In the genomic region with DNA sequence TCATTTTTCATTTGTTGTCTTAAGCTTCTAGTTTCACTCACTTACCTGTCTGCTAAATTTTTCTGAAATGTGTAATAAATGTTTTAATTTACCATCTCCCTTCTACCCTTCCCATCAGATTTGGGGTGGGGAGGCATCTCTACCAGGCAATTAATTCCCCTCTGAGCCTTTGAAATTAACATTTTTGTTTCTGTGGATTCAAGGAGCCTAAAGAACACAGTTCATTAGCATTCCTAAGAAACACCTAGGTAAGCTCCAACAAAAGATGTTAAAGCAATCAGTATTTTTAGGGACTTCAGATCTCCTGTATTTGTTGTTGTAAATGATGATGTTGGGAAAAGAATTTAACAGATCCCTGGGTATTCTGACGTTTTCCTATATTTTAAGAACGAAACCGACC, we compare ENCODE assay signal across 19 cellular contexts.
"Had no signal": no experiment of that assay in that cellular context is flagged by ENCODE, and none has a peak within 500 bp of the region (broad histone marks: within the 10 kb centered on the region; RNA-seq: fewer than 3 reads in every experiment).

No MANE protein-coding gene starts in this region.

- H3K27ac ChIP-seq: hepatocyte, tibial artery had no signal

- H3K4me3 Mint-ChIP-seq: activated CD4-positive, alpha-beta memory T cell treated with anti-CD3 and anti-CD28 coated beads, Interleukin-2, amount 10 ng/mL, durations not matched to agents 7 days and 5 days; natural killer cell treated with Interleukin-12 subunit alpha and Interleukin-12 subunit beta and Interleukin-15 and Interleukin-18, amount 100 ng/mL, for 72 hours; T-helper 2 cell treated with Interferon-gamma antibody and Interleukin-4, amounts not matched to agents 5 μg/mL and 100 μg/mL, for 36 hours had no signal

- DNase-seq: activated CD4-positive, alpha-beta memory T cell treated with anti-CD3 and anti-CD28 coated beads, Interleukin-2, amount 10 ng/mL, durations not matched to agents 7 days and 5 days; activated CD4-positive, alpha-beta T cell treated with anti-CD3 and anti-CD28 coated beads for 48 hours; activated CD4-positive, CD25-positive, alpha-beta regulatory T cell; activated effector memory CD4-positive, alpha-beta T cell treated with anti-CD3 and anti-CD28 coated beads, Interleukin-2, amount 50 U/mL, for 16 hours; activated naive CD4-positive, alpha-beta T cell treated with anti-CD3 and anti-CD28 coated beads, Interleukin-2, amount 50 U/mL, for 16 hours; activated T-cell treated with anti-CD3 and anti-CD28 coated beads, Interleukin-2, amount 50 U/mL, for 1 hour; amygdala; foreskin fibroblast; mesenchymal stem cell; occipital lobe; stimulated activated CD4-positive, alpha-beta T cell treated with anti-CD3 and anti-CD28 coated beads, Interleukin-2, amount 100 ng/mL, for 24 hours; stimulated activated naive CD8-positive, alpha-beta T cell treated with anti-CD3 and anti-CD28 coated beads, Interleukin-15, Interleukin-2, amounts not matched to agents 100 U/mL and 50 U/mL, for 24 hours; substantia nigra; tibial artery had no signal

- H3K9me3 ChIP-seq: right atrium auricular region, tibial artery had no signal

- H3K9me3 Mint-ChIP-seq: activated CD4-positive, alpha-beta memory T cell treated with anti-CD3 and anti-CD28 coated beads, Interleukin-2, amount 10 ng/mL, durations not matched to agents 7 days and 5 days; natural killer cell treated with Interleukin-12 subunit alpha and Interleukin-12 subunit beta and Interleukin-15 and Interleukin-18, amount 100 ng/mL, for 72 hours; T-helper 2 cell treated with Interferon-gamma antibody and Interleukin-4, amounts not matched to agents 5 μg/mL and 100 μg/mL, for 36 hours had no signal

- H3K27ac Mint-ChIP-seq: activated CD4-positive, alpha-beta memory T cell treated with anti-CD3 and anti-CD28 coated beads, Interleukin-2, amount 10 ng/mL, durations not matched to agents 7 days and 5 days; natural killer cell treated with Interleukin-12 subunit alpha and Interleukin-12 subunit beta and Interleukin-15 and Interleukin-18, amount 100 ng/mL, for 72 hours; T-helper 2 cell treated with Interferon-gamma antibody and Interleukin-4, amounts not matched to agents 5 μg/mL and 100 μg/mL, for 36 hours had no signal

- H3K27me3 ChIP-seq: hepatocyte, right atrium auricular region, tibial artery had no signal

- H3K27me3 Mint-ChIP-seq: activated CD4-positive, alpha-beta memory T cell treated with anti-CD3 and anti-CD28 coated beads, Interleukin-2, amount 10 ng/mL, durations not matched to agents 7 days and 5 days; natural killer cell treated with Interleukin-12 subunit alpha and Interleukin-12 subunit beta and Interleukin-15 and Interleukin-18, amount 100 ng/mL, for 72 hours; progenitor cell of endocrine pancreas had no signal

- H3K36me3 ChIP-seq: right atrium auricular region, tibial artery had no signal

- H3K4me3 ChIP-seq: hepatocyte, right atrium auricular region, tibial artery had no signal

- ATAC-seq: natural killer cell treated with Interleukin-12 subunit alpha and Interleukin-12 subunit beta and Interleukin-15 and Interleukin-18, amount 100 ng/mL, for 72 hours; stimulated activated naive CD8-positive, alpha-beta T cell treated with anti-CD3 and anti-CD28 coated beads, Interleukin-15, Interleukin-2, amounts not matched to agents 100 U/mL and 50 U/mL, for 24 hours had no signal
